Comparison of ENCODE assay signal across 26 cellular contexts in the genomic region with DNA sequence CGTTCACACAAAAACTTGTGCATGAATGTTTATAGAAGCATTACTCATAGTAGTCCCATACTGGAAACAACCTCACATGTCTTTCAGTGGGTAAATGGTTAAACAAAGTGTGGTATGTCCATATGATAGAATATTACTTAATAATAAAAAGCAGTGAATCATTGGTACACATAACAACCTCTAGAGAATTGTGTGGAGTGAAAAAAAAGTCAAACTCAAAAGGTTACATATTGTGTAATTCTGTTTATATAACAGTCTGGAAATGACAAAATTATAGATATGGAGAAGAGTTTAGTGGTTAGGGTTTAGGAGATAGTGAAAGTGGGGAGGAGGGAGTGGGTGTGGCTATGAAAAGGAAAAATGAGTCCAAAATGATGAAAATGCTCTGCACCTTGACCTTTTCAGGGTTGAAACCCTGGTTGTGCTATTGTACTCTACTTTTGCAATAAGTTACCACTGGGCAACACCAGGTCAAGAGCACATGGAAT.
A peak's percentile ranks its signal among the peaks of the same experiment; 100 is the strongest.
DNase-seq lines count a peak whose midpoint lies in the region; TF ChIP-seq lines count a peak whose summit lies in the region.
"Had no signal": no experiment of that assay in that cellular context is flagged by ENCODE, and none has a peak within 500 bp of the region (broad histone marks: within the 10 kb centered on the region; RNA-seq: fewer than 3 reads in every experiment).

No MANE protein-coding gene starts in this region.

- WGBS in adrenal gland, 4 donors, result 81 to 100% (median 93%) methylated on average over 1 of the region's 1 CpG

- H3K4me3 ChIP-seq in adrenal gland (no peak overlapping the region), fibroblast of pulmonary artery (replicated peaks; ENCODE audit: low read depth, low read length) (no peak overlapping the region), osteoblast (ENCODE audit: insufficient read depth, low read length) (no peak overlapping the region), HAP-1 (no peak overlapping the region), vagina (no peak overlapping the region)
- H3K4me3 ChIP-seq: heart right ventricle, uterus had no signal

- no peak for TF ChIP-seq POLR2A in adrenal gland (IDR thresholded peaks at IDR 0.05)
- TF ChIP-seq POLR2A in vagina (IDR thresholded peaks at IDR 0.05), result no peak

- H3K27me3 ChIP-seq in adrenal gland (no peaks in the 10 kb centered on the region), osteoblast (ENCODE audit: insufficient read depth, low read length) (no peaks in the 10 kb centered on the region), HAP-1 (ENCODE audit: low read depth) (no peaks in the 10 kb centered on the region), vagina (no peaks in the 10 kb centered on the region)
- H3K27me3 ChIP-seq: heart right ventricle, uterus had no signal

- in situ Hi-C loops in HAP-1 (cut with MboI; ENCODE audit: low sequenced_read_pairs), result no loop called here

- no peaks in the 10 kb centered on the region for H3K36me3 ChIP-seq in adrenal gland (replicated peaks in 1 of 2)
- no peaks in the 10 kb centered on the region for H3K36me3 ChIP-seq in osteoblast (ENCODE audit: insufficient read depth, low read length)
- H3K36me3 ChIP-seq in HAP-1 (replicated peaks), result no peaks in the 10 kb centered on the region
- H3K36me3 ChIP-seq in vagina, result no peaks in the 10 kb centered on the region
- H3K36me3 ChIP-seq: heart right ventricle, uterus had no signal

- H2AFZ ChIP-seq in osteoblast (ENCODE audit: low read length), result no peak overlapping the region
- H2AFZ ChIP-seq: parathyroid adenoma had no signal

- no peak overlapping the region for H3K27ac Mint-ChIP-seq in HFFc6
- H3K27ac Mint-ChIP-seq: CD4-positive, alpha-beta T cell; endodermal cell; H9; natural killer cell treated with Interleukin-12 subunit alpha and Interleukin-12 subunit beta and Interleukin-15 and Interleukin-18, amount 100 ng/mL, for 72 hours; T-cell had no signal

- H3K9me3 ChIP-seq in adrenal gland (replicated peaks in 1 of 3), result peaks cover 0 to 9% (median 0%) of the 10 kb centered on the region in 3 donors
- no peaks in the 10 kb centered on the region for H3K9me3 ChIP-seq in osteoblast (ENCODE audit: low read depth, low read length)
- H3K9me3 ChIP-seq in HAP-1, result no peaks in the 10 kb centered on the region; the same call in 1 of the 2 replicates
- no peaks in the 10 kb centered on the region for H3K9me3 ChIP-seq in vagina
- H3K9me3 ChIP-seq: uterus had no signal

- no peak overlapping the region for H3K4me2 ChIP-seq in osteoblast (ENCODE audit: insufficient read depth, low read length)

- peak overlapping the region in 1 of 5 donors; percentile 11 for H3K27ac ChIP-seq in adrenal gland
- H3K27ac ChIP-seq in osteoblast (ENCODE audit: low read depth, low read length), result peak overlapping the region; percentile 49
- H3K27ac ChIP-seq in vagina, result no peak overlapping the region
- H3K27ac ChIP-seq: parathyroid adenoma, uterus had no signal

- H3K4me3 Mint-ChIP-seq in HFFc6, result no peak overlapping the region
- H3K4me3 Mint-ChIP-seq: activated T-cell treated with anti-CD3 and anti-CD28 coated beads, Interleukin-2, amount 50 U/mL, for 4 hours; CD4-positive, alpha-beta T cell; endodermal cell; H9; natural killer cell treated with Interleukin-12 subunit alpha and Interleukin-12 subunit beta and Interleukin-15 and Interleukin-18, amount 100 ng/mL, for 72 hours; T-cell had no signal

- intact Hi-C loops in adrenal gland (cut with DNase I) (no loop called here), vagina (cut with DNase I) (loop anchor here (10.0 kb wide), 1 partner anchor 82 kb away; no protein-coding TSS in a partner anchor)

- no peaks in the 10 kb centered on the region for H4K20me1 ChIP-seq in osteoblast (ENCODE audit: insufficient read depth, low read length)

- H3K4me1 Mint-ChIP-seq in HFFc6 (ENCODE audit: low read depth), result peaks cover 36% of the 10 kb centered on the region
- H3K4me1 Mint-ChIP-seq: H9, T-cell had no signal

- DNase-seq in HFFc6, result peak; percentile 18
- peak in 4 of 7 donors; percentile 20 to 39 (median 23) for DNase-seq in adrenal gland
- DNase-seq in fibroblast of pulmonary artery (ENCODE audit: low read depth), result peak; percentile 69
- DNase-seq in osteoblast (ENCODE audit: insufficient read length, low spot score, missing footprints), result no peak
- DNase-seq in HAP-1 (ENCODE audit: low spot score in 2 of 2), result no peak
- DNase-seq in activated CD4-positive, alpha-beta T cell treated with anti-CD3 and anti-CD28 coated beads for 48 hours, result no peak
- no peak for DNase-seq in vagina (ENCODE audit: extremely low spot score in 2 of 2)
- DNase-seq: activated CD4-positive, alpha-beta T cell treated with anti-CD3 and anti-CD28 coated beads for 1 hour; activated CD8-positive, alpha-beta memory T cell treated with anti-CD3 and anti-CD28 coated beads for 24 hours; activated naive CD4-positive, alpha-beta T cell treated with Interleukin-2 at 50 U/mL for 16 hours; activated T-cell treated with anti-CD3 and anti-CD28 coated beads, Interleukin-2, amount 50 U/mL, for 4 hours; CD4-positive, alpha-beta T cell; endodermal cell; GDM1; H9; heart right ventricle; KBM-7; NCI-H1694 treated with DMSO at 0.1 percent for 48 hours; NCI-H2227 treated with DMSO at 0.1 percent for 48 hours; NCI-H748 treated with DMSO at 0.1 percent for 48 hours; SIG-M5; substantia nigra; T-cell; uterus had no signal

- peaks cover 1% of the 10 kb centered on the region; the same call in 1 of the 2 replicates for H3K27me3 Mint-ChIP-seq in HFFc6 (ENCODE audit: insufficient read depth)
- H3K27me3 Mint-ChIP-seq: CD4-positive, alpha-beta T cell had no signal

- H3K36me3 Mint-ChIP-seq in HFFc6 (ENCODE audit: low read depth), result peaks cover 5% of the 10 kb centered on the region
- H3K36me3 Mint-ChIP-seq: natural killer cell treated with Interleukin-12 subunit alpha and Interleukin-12 subunit beta and Interleukin-15 and Interleukin-18, amount 100 ng/mL, for 72 hours; T-cell had no signal

- no peak for TF ChIP-seq CTCF in HFFc6 (IDR thresholded peaks at IDR 0.05)
- TF ChIP-seq CTCF in adrenal gland (IDR thresholded peaks at IDR 0.05), result no peak
- TF ChIP-seq CTCF in fibroblast of pulmonary artery (IDR thresholded peaks at IDR 0.05; ENCODE audit: low read length, missing control alignments), result no peak
- no peak for TF ChIP-seq CTCF in osteoblast (IDR thresholded peaks at IDR 0.05; ENCODE audit: extremely low read depth, low read depth, low read length)
- no peak for TF ChIP-seq CTCF in vagina (IDR thresholded peaks at IDR 0.05)

- no peaks in the 10 kb centered on the region for H3K79me2 ChIP-seq in osteoblast (ENCODE audit: insufficient read depth, low read length)
- H3K79me2 ChIP-seq: parathyroid adenoma had no signal

- H3K4me1 ChIP-seq in adrenal gland (replicated peaks in 1 of 2), result peaks cover 0 to 18% of the 10 kb centered on the region in 2 donors
- H3K4me1 ChIP-seq in osteoblast (ENCODE audit: insufficient read depth, low read length), result peaks cover 1% of the 10 kb centered on the region
- no peaks in the 10 kb centered on the region for H3K4me1 ChIP-seq in HAP-1
- H3K4me1 ChIP-seq in vagina, result no peaks in the 10 kb centered on the region
- H3K4me1 ChIP-seq: heart right ventricle, parathyroid adenoma, uterus had no signal

- H3K9me3 Mint-ChIP-seq in HFFc6, result peaks cover 6% of the 10 kb centered on the region

Comparison
In these comparisons a context has a peak if more than half of its experiments do, and no peak if none do; other contexts are left out.
1. DNase-seq: peak in HFFc6 (single experiment), adrenal gland (4 of 7) and fibroblast of pulmonary artery (single experiment); none in osteoblast (single experiment), HAP-1 (0 of 2), activated CD4-positive, alpha-beta T cell treated with anti-CD3 and anti-CD28 coated beads for 48 hours (single experiment) and vagina (0 of 2).